ENCODE assay signal across 30 cellular contexts in the genomic region with DNA sequence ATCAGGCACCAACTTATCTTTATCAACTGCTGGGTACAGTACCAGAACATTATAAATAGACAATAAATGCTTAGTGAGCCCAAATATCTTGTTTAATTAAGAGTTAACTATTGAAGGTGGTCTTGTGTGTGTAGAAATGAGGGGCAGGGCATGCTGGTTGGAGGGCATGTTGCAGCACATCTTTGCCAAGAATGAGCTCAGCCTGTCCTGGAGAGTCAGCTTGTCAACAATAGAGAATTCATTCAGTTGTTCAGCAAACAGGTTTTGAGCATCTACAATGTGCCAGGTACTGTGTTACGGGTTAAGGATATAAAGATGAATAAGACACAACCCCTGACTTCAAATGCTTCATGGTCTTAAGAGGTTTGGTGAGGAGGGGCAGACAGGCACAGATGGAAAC. TPM values are rescaled to one million over a fixed set of nuclear protein-coding genes. Genes with fewer than 3 reads are reported as not detected.
"Had no signal": no experiment of that assay in that cellular context is flagged by ENCODE, and none has a peak within 500 bp of the region (broad histone marks: within the 10 kb centered on the region; RNA-seq: fewer than 3 reads in every experiment).

No MANE protein-coding gene starts in this region.

- H3K4me3 ChIP-seq: cardiac muscle cell, PC-9, SJCRH30, SK-N-MC had no signal

- H3K36me3 ChIP-seq: cardiac muscle cell, SJCRH30 had no signal

- H3K4me1 ChIP-seq: SJCRH30 had no signal

- H3K27me3 ChIP-seq: cardiac muscle cell, SJCRH30 had no signal

- H3K36me3 Mint-ChIP-seq: activated CD4-positive, alpha-beta memory T cell treated with anti-CD3 and anti-CD28 coated beads for 36 hours; activated CD8-positive, alpha-beta memory T cell treated with anti-CD3 and anti-CD28 coated beads, Interleukin-2, amount 10 ng/mL, durations not matched to agents 7 days and 5 days; activated naive CD4-positive, alpha-beta T cell treated with anti-CD3 and anti-CD28 coated beads, Interleukin-2, amount 10 ng/mL, durations not matched to agents 7 days and 5 days; activated naive CD8-positive, alpha-beta T cell; brain had no signal

- H3K27ac ChIP-seq: cardiac muscle cell, SJCRH30, SK-N-MC had no signal

- H3K4me2 ChIP-seq: PC-9 had no signal

- H3K27ac Mint-ChIP-seq: activated CD4-positive, alpha-beta memory T cell treated with anti-CD3 and anti-CD28 coated beads for 36 hours; activated CD4-positive, alpha-beta T cell treated with anti-CD3 and anti-CD28 coated beads for 36 hours; activated CD8-positive, alpha-beta memory T cell treated with anti-CD3 and anti-CD28 coated beads, Interleukin-2, amount 10 ng/mL, durations not matched to agents 7 days and 5 days; activated naive CD4-positive, alpha-beta T cell treated with anti-CD3 and anti-CD28 coated beads, Interleukin-2, amount 10 ng/mL, durations not matched to agents 7 days and 5 days; activated naive CD8-positive, alpha-beta T cell; activated naive CD8-positive, alpha-beta T cell treated with anti-CD3 and anti-CD28 coated beads, Interleukin-2, amount 50 U/mL, for 24 hours had no signal

- H3K9me3 ChIP-seq: SJCRH30 had no signal

- H3K27me3 Mint-ChIP-seq: activated CD4-positive, alpha-beta memory T cell treated with anti-CD3 and anti-CD28 coated beads for 36 hours; activated naive CD8-positive, alpha-beta T cell; brain had no signal

- H2AFZ ChIP-seq: PC-9 had no signal

- ATAC-seq: activated CD4-positive, alpha-beta T cell treated with anti-CD3 and anti-CD28 coated beads for 36 hours; activated CD8-positive, alpha-beta memory T cell treated with anti-CD3 and anti-CD28 coated beads, Interleukin-2, amount 10 ng/mL, durations not matched to agents 7 days and 5 days; activated naive CD8-positive, alpha-beta T cell treated with anti-CD3 and anti-CD28 coated beads, Interleukin-2, amount 50 U/mL, for 24 hours had no signal

- DNase-seq: activated CD4-positive, alpha-beta memory T cell treated with anti-CD3 and anti-CD28 coated beads for 36 hours; activated CD4-positive, alpha-beta T cell treated with anti-CD3 and anti-CD28 coated beads for 36 hours; activated CD4-positive, alpha-beta T cell treated with anti-CD3 and anti-CD28 coated beads, Interleukin-2, amount 50 U/mL, for 1 hour; activated CD8-positive, alpha-beta memory T cell treated with anti-CD3 and anti-CD28 coated beads, Interleukin-2, amount 10 ng/mL, durations not matched to agents 7 days and 5 days; activated CD8-positive, alpha-beta memory T cell treated with anti-CD3 and anti-CD28 coated beads, Interleukin-2, amount 50 U/mL, for 48 hours; activated effector memory CD4-positive, alpha-beta T cell treated with Interleukin-2 at 50 U/mL for 16 hours; activated naive CD4-positive, alpha-beta T cell treated with anti-CD3 and anti-CD28 coated beads, Interleukin-2, amount 10 ng/mL, durations not matched to agents 7 days and 5 days; activated naive CD8-positive, alpha-beta T cell treated with anti-CD3 and anti-CD28 coated beads, Interleukin-2, amount 50 U/mL, for 24 hours; activated T-cell treated with anti-CD3 and anti-CD28 coated beads, Interleukin-2, amount 50 U/mL, for 48 hours; anterior cingulate cortex; NCI-H1105; NCI-H1417 treated with DMSO at 0.1 percent for 48 hours; NCI-H187 treated with DMSO at 0.1 percent for 48 hours; NCI-H2081; NCI-H226; NCI-H446 treated with DMSO at 0.1 percent for 48 hours; NCI-H524; NCI-H69; NCI-H82; PC-9; SHP77; SJCRH30; T1000 had no signal

- H3K4me1 Mint-ChIP-seq: activated CD4-positive, alpha-beta T cell treated with anti-CD3 and anti-CD28 coated beads for 36 hours; activated CD8-positive, alpha-beta memory T cell treated with anti-CD3 and anti-CD28 coated beads, Interleukin-2, amount 10 ng/mL, durations not matched to agents 7 days and 5 days; activated naive CD4-positive, alpha-beta T cell treated with anti-CD3 and anti-CD28 coated beads, Interleukin-2, amount 10 ng/mL, durations not matched to agents 7 days and 5 days; activated naive CD8-positive, alpha-beta T cell treated with anti-CD3 and anti-CD28 coated beads, Interleukin-2, amount 50 U/mL, for 24 hours; central memory CD8-positive, alpha-beta T cell had no signal

- H3K4me3 Mint-ChIP-seq: activated CD4-positive, alpha-beta memory T cell treated with anti-CD3 and anti-CD28 coated beads for 36 hours; activated CD4-positive, alpha-beta T cell treated with anti-CD3 and anti-CD28 coated beads for 36 hours; activated CD8-positive, alpha-beta memory T cell treated with anti-CD3 and anti-CD28 coated beads, Interleukin-2, amount 10 ng/mL, durations not matched to agents 7 days and 5 days; activated naive CD4-positive, alpha-beta T cell treated with anti-CD3 and anti-CD28 coated beads, Interleukin-2, amount 10 ng/mL, durations not matched to agents 7 days and 5 days; activated naive CD8-positive, alpha-beta T cell; activated naive CD8-positive, alpha-beta T cell treated with anti-CD3 and anti-CD28 coated beads, Interleukin-2, amount 50 U/mL, for 24 hours; brain; central memory CD8-positive, alpha-beta T cell had no signal

- H3K9me3 Mint-ChIP-seq: activated CD4-positive, alpha-beta memory T cell treated with anti-CD3 and anti-CD28 coated beads for 36 hours; activated naive CD4-positive, alpha-beta T cell treated with anti-CD3 and anti-CD28 coated beads, Interleukin-2, amount 10 ng/mL, durations not matched to agents 7 days and 5 days; activated naive CD8-positive, alpha-beta T cell treated with anti-CD3 and anti-CD28 coated beads, Interleukin-2, amount 50 U/mL, for 24 hours; central memory CD8-positive, alpha-beta T cell had no signal

RNA-seq across cellular contexts. Expression of a gene that starts 19.2 kb away (rescaled TPM):
- total RNA-seq: cardiac muscle cell had no signal

RNA-seq across cellular contexts. Expression of a gene that starts 50.2 kb away (rescaled TPM):
- total RNA-seq: chondrocyte, MCF 10A, PC-9, SJCRH30 had no signal
